In the genomic region with DNA sequence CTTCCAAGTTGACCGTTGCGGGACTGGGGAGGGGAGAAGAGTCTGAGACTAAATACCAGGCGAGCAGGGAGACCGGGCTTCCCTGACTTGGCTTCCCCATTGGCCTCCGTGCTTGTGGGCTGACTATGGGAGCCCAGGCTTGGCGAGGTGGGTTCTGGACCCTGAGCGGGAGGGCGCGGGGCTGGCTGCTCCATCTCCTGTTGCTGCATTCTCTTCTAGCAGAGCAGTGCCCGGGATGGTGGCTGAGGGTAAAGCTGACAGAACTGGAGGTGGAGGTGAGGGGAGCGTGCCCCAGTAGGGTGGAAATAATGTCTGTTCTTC, we compare ENCODE assay signal across 1 cellular context.
TF ChIP-seq lines count a peak whose summit lies in the region.

No MANE protein-coding gene starts in this region.

TF ChIP-seq in GM23338, 12 proteins besides CTCF, POLR2A, EP300 and RAD21:
- TF ChIP-seq ZNF331 (CRISPR knock-in tag; IDR thresholded peaks at IDR 0.05; ENCODE audit: low read depth): no peak
- no peak for TF ChIP-seq EZH2phosphoT487 (IDR thresholded peaks at IDR 0.05; ENCODE audit: unreplicated experiment)
- no peak for TF ChIP-seq JUNB (IDR thresholded peaks at IDR 0.05; ENCODE audit: unreplicated experiment)
- no peak for TF ChIP-seq EZH2 (IDR thresholded peaks at IDR 0.05; ENCODE audit: low read depth, unreplicated experiment)
- TF ChIP-seq, protein P1, sequence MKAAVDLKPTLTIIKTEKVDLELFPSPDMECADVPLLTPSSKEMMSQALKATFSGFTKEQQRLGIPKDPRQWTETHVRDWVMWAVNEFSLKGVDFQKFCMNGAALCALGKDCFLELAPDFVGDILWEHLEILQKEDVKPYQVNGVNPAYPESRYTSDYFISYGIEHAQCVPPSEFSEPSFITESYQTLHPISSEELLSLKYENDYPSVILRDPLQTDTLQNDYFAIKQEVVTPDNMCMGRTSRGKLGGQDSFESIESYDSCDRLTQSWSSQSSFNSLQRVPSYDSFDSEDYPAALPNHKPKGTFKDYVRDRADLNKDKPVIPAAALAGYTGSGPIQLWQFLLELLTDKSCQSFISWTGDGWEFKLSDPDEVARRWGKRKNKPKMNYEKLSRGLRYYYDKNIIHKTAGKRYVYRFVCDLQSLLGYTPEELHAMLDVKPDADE (IDR thresholded peaks at IDR 0.05): no peak
- TF ChIP-seq ZNF114 (CRISPR knock-in tag; IDR thresholded peaks at IDR 0.05): no peak
- no peak for TF ChIP-seq NANOG (IDR thresholded peaks at IDR 0.05; ENCODE audit: borderline replicate concordance)
- TF ChIP-seq POLR2AphosphoS5 (IDR thresholded peaks at IDR 0.05; ENCODE audit: low read depth): no peak
